8 cellular contexts compared by ENCODE assay signal in genomic region chr4:165112258-165113156, GRCh38. TPM values are rescaled to one million over a fixed set of nuclear protein-coding genes. Genes with fewer than 3 reads are reported as not detected.
DNase-seq lines count a peak whose midpoint lies in the region; ATAC-seq and TF ChIP-seq lines count a peak whose summit lies in the region.

Gene TMEM192 (minus strand): TSS chr4:165112860. CDS start chr4:165112773, 87 bp downstream.

- WGBS in right cardiac atrium = under 1% methylated on average over 73 of the region's 73 CpGs

- H3K27ac Mint-ChIP-seq in T-helper 2 cell treated with Interferon-gamma antibody and Interleukin-4, amounts not matched to agents 5 μg/mL and 100 μg/mL, for 36 hours = peak within 1 kb of the TSS; percentile 95

- no peaks in the 10 kb centered on the region for H3K9me3 ChIP-seq in ascending aorta
- no peaks in the 10 kb centered on the region for H3K9me3 ChIP-seq in right cardiac atrium (ENCODE audit: control insufficient read depth, low read length)
- no peaks in the 10 kb centered on the region for H3K9me3 ChIP-seq in vagina

- H3K36me3 ChIP-seq in ascending aorta (no peaks in the 10 kb centered on the region), vagina (no peaks in the 10 kb centered on the region)

- H3K4me1 ChIP-seq in ascending aorta (no peaks in the 10 kb centered on the region), right cardiac atrium (ENCODE audit: control insufficient read depth, insufficient read depth, low read length) (no peaks in the 10 kb centered on the region), vagina (peaks cover 7% of the 10 kb centered on the region)

- H3K27me3 ChIP-seq in ascending aorta (no peaks in the 10 kb centered on the region), right cardiac atrium (ENCODE audit: control insufficient read depth, insufficient read depth) (no peaks in the 10 kb centered on the region), vagina (no peaks in the 10 kb centered on the region)

- intact Hi-C loops in ascending aorta (cut with DNase I) = loop anchor here (1.0 to 10.0 kb wide), 6 partner anchors 95 to 1768 kb away; partner anchors contain the start of genes CPE, KLHL2, MSMO1 and NPY5R
- intact Hi-C loops in right cardiac atrium (cut with DNase I) = no loop called here
- intact Hi-C loops in vagina (cut with DNase I) = no loop called here

- peak; percentile 92 for ATAC-seq in HG02884 (IDR thresholded peaks at IDR 0.05; ENCODE audit: unreplicated experiment)
- peak; percentile 100 for ATAC-seq in right cardiac atrium

- H3K36me3 Mint-ChIP-seq in T-helper 2 cell treated with Interferon-gamma antibody and Interleukin-4, amounts not matched to agents 5 μg/mL and 100 μg/mL, for 36 hours (ENCODE audit: low read depth) = peaks cover 3% of the 10 kb centered on the region

- H3K27ac ChIP-seq in ascending aorta (peak within 1 kb of the TSS; percentile 87 to 94), right cardiac atrium (ENCODE audit: low read length) (peak within 1 kb of the TSS; percentile 43), vagina (peak within 1 kb of the TSS; percentile 81)

- TF ChIP-seq CTCF in ascending aorta (IDR thresholded peaks at IDR 0.05) = peak; percentile 34 to 55 (median 43)
- peak in 1 of 3 experiments; percentile 20 for TF ChIP-seq CTCF in vagina (IDR thresholded peaks at IDR 0.05)

- H3K27me3 Mint-ChIP-seq in T-helper 2 cell treated with Interferon-gamma antibody and Interleukin-4, amounts not matched to agents 5 μg/mL and 100 μg/mL, for 36 hours (ENCODE audit: low read depth) = peaks cover 15% of the 10 kb centered on the region

- peak within 1 kb of the TSS; percentile 94 for H3K4me3 Mint-ChIP-seq in T-helper 2 cell treated with Interferon-gamma antibody and Interleukin-4, amounts not matched to agents 5 μg/mL and 100 μg/mL, for 36 hours

- no peaks in the 10 kb centered on the region for H3K9me3 Mint-ChIP-seq in T-helper 2 cell treated with Interferon-gamma antibody and Interleukin-4, amounts not matched to agents 5 μg/mL and 100 μg/mL, for 36 hours

- TF ChIP-seq POLR2A in GM15510 (IDR thresholded peaks at IDR 0.05; ENCODE audit: borderline replicate concordance, extremely low read depth, insufficient read length) (peak; percentile 74), vagina (IDR thresholded peaks at IDR 0.05) (peak in 1 of 2 donors; percentile 50)

- H3K4me3 ChIP-seq in ascending aorta (peak within 1 kb of the TSS; percentile 78 to 84), right cardiac atrium (ENCODE audit: low read length) (peak within 1 kb of the TSS; percentile 80), vagina (peak within 1 kb of the TSS; percentile 79 to 95)

- peaks cover 10% of the 10 kb centered on the region for H3K4me1 Mint-ChIP-seq in T-helper 2 cell treated with Interferon-gamma antibody and Interleukin-4, amounts not matched to agents 5 μg/mL and 100 μg/mL, for 36 hours (ENCODE audit: low read depth)

- DNase-seq in NCI-H146 treated with DMSO at 0.1 percent for 48 hours (lab: John Stamatoyannopoulos, UW; ENCODE audit: unreplicated experiment) (peak; percentile 83), ascending aorta (ENCODE audit: low spot score in 2 of 2) (peak; percentile 77 to 96), right cardiac atrium (peak; percentile 93 to 97 (median 97)), putamen (ENCODE audit: low spot score) (peak; percentile 95), vagina (ENCODE audit: extremely low spot score in 2 of 2) (peak; percentile 95 to 97)
- peak; percentile 87 for DNase-seq in T-helper 2 cell treated with Interferon-gamma antibody and Interleukin-4, amounts not matched to agents 5 μg/mL and 100 μg/mL, for 36 hours (ENCODE audit: low spot score)

RNA-seq across cellular contexts. Expression of gene TMEM192, which starts in this region (rescaled TPM):
- total RNA-seq in ascending aorta = 15.4 TPM
- total RNA-seq in right cardiac atrium = 10 to 100 TPM; 15.1 to 23.0 (median 16.3) TPM
- 9.4 TPM for polyA plus RNA-seq in right cardiac atrium
- total RNA-seq in vagina = 7.1 TPM

Comparison
In these comparisons a context has a peak if more than half of its experiments do, and no peak if none do; other contexts are left out.
1. Peak in every context shown above with its lines: DNase-seq, ATAC-seq, H3K4me3 ChIP-seq and H3K27ac ChIP-seq.